In genomic region chr16:66728117-66728787, GRCh38 we compare ENCODE assay signal across 8 cellular contexts. TPM values are rescaled to one million over a fixed set of nuclear protein-coding genes. Genes with fewer than 3 reads are reported as not detected.
DNase-seq lines count a peak whose midpoint lies in the region; ATAC-seq, FAIRE-seq and TF ChIP-seq lines count a peak whose summit lies in the region.

No MANE protein-coding gene starts in this region.

- CTCF ChIA-PET in AG04449 (lab: Yijun Ruan, JAX): interaction anchor here (0.9 to 19.9 kb wide), 29 partner anchors 11 to 322 kb away, joined by 3 to 501 read pairs (median 5); partner anchors contain the start of genes DYNC1LI2 and NAE1

- H3K27ac ChIP-seq in fibroblast of lung (ENCODE audit: insufficient read depth, low read length): no peak overlapping the region

- no peaks in the 10 kb centered on the region for H3K9me3 ChIP-seq in fibroblast of lung (ENCODE audit: control insufficient read depth, insufficient read depth, low read depth, low read length)

- H3K27me3 ChIP-seq in fibroblast of lung (ENCODE audit: control insufficient read depth, insufficient read depth, low read length): no peaks in the 10 kb centered on the region

- no peak overlapping the region for H3K4me3 Mint-ChIP-seq in nephron progenitor cell

- H3K36me3 Mint-ChIP-seq in nephron progenitor cell (ENCODE audit: low read depth): peaks cover 75% of the 10 kb centered on the region

- H4K20me1 ChIP-seq in fibroblast of lung (ENCODE audit: control insufficient read depth, extremely low read depth, insufficient read depth, low read length): no peaks in the 10 kb centered on the region

- H3K4me1 ChIP-seq in fibroblast of lung (ENCODE audit: control insufficient read depth, extremely low read depth, insufficient read depth, low read length): no peaks in the 10 kb centered on the region

- H3K4me1 Mint-ChIP-seq in nephron progenitor cell: no peaks in the 10 kb centered on the region

- DNase-seq in AG04449 (ENCODE audit: low read depth, low spot score): no peak
- DNase-seq in NCI-H1436 (lab: John Stamatoyannopoulos, UW): peak; percentile 22
- peak; percentile 62 to 83 for DNase-seq in fibroblast of lung (ENCODE audit: low read depth in 2 of 2)
- no peak for DNase-seq in nephron progenitor cell
- no peak for DNase-seq in ecto neural progenitor cell (ENCODE audit: low spot score)

- peak; percentile 75 for FAIRE-seq in TTC549 (lab: Jason Lieb, UNC)

- H3K4me3 ChIP-seq in AG04449 (ENCODE audit: low read depth, low read length) (no peak overlapping the region), fibroblast of lung (replicated peaks in 1 of 4; ENCODE audit: control extremely low read depth in 1 of 4, insufficient read depth in 1 of 4, low read depth in 3 of 4, low read length in 4 of 4) (no peak overlapping the region)

- no peaks in the 10 kb centered on the region for H3K27me3 Mint-ChIP-seq in nephron progenitor cell (ENCODE audit: low read depth, poor library complexity)

- ATAC-seq in GM21381 (IDR thresholded peaks at IDR 0.05; ENCODE audit: unreplicated experiment): no peak

- no peaks in the 10 kb centered on the region for H3K79me2 ChIP-seq in fibroblast of lung (ENCODE audit: control insufficient read depth, insufficient read depth, low read length)

- no peak overlapping the region for H2AFZ ChIP-seq in fibroblast of lung (ENCODE audit: low read length)

- no peak overlapping the region for H3K27ac Mint-ChIP-seq in nephron progenitor cell

- peaks cover 36% of the 10 kb centered on the region for H3K36me3 ChIP-seq in fibroblast of lung (ENCODE audit: control insufficient read depth, insufficient read depth, low read length)

- TF ChIP-seq CTCF in AG04449 (IDR thresholded peaks at IDR 0.05; ENCODE audit: insufficient read depth, low read length, missing control alignments) (peak; percentile 51), GM12873 (IDR thresholded peaks at IDR 0.05; ENCODE audit: insufficient read depth, low read depth, low read length, missing control alignments) (peak; percentile 64), fibroblast of lung (conservative IDR thresholded peaks at IDR 0.05 in 1 of 2, IDR thresholded peaks at IDR 0.05 in 1 of 2; ENCODE audit: low read depth in 1 of 2, low read length in 2 of 2) (peak; percentile 43 to 62), nephron progenitor cell (IDR thresholded peaks at IDR 0.05) (peak; percentile 65)

- H3K4me2 ChIP-seq in fibroblast of lung (ENCODE audit: extremely low read depth, insufficient read depth, low read length): no peak overlapping the region

- no peak overlapping the region for H3K9ac ChIP-seq in fibroblast of lung (ENCODE audit: insufficient read depth, low read length)

- H3K9me3 Mint-ChIP-seq in nephron progenitor cell: no peaks in the 10 kb centered on the region

- POLR2A ChIA-PET in AG04449 (lab: Yijun Ruan, JAX): interaction anchor here (1.2 kb wide), 1 partner anchor 13 kb away, joined by 3 read pairs; no protein-coding TSS in a partner anchor

RNA-seq across cellular contexts. Expression of gene DYNC1LI2, which starts 23.2 kb away (rescaled TPM):
- 115 and 173 TPM in 2 replicates for total RNA-seq in fibroblast of lung
- polyA plus RNA-seq in fibroblast of lung: 78.5 and 83.3 TPM in 2 replicates
- 59.8 and 68.3 TPM in 2 replicates for polyA plus RNA-seq in fibroblast of lung (2012)
- 36.1 and 57.3 TPM in 2 replicates for polyA minus RNA-seq in fibroblast of lung (ENCODE audit: low replicate concordance)

RNA-seq across cellular contexts. Expression of gene CMTM4, which starts 31.7 kb away (rescaled TPM):
- 6.9 and 10.2 TPM in 2 replicates for total RNA-seq in fibroblast of lung
- polyA plus RNA-seq in fibroblast of lung: 6.9 and 12.8 TPM in 2 replicates
- 5.4 and 10.5 TPM in 2 replicates for polyA plus RNA-seq in fibroblast of lung (2012)
- 10.2 and 18.7 TPM in 2 replicates for polyA minus RNA-seq in fibroblast of lung (ENCODE audit: low replicate concordance)

Comparison
In these comparisons a context has a peak if more than half of its experiments do, and no peak if none do; other contexts are left out.
1. DNase-seq: peak in NCI-H1436 (single experiment) and fibroblast of lung (2 of 2); none in AG04449 (single experiment), nephron progenitor cell (single experiment) and ecto neural progenitor cell (single experiment).
2. Peak in every context shown above with its lines, with median percentiles within 50 percentile points of each other: CTCF ChIP-seq.